Comparison of ENCODE assay signal across 9 cellular contexts in genomic region chr11:35404397-35404775, GRCh38. TPM values are rescaled to one million over a fixed set of nuclear protein-coding genes. Genes with fewer than 3 reads are reported as not detected.
DNase-seq lines count a peak whose midpoint lies in the region; ATAC-seq and TF ChIP-seq lines count a peak whose summit lies in the region.
"Had no signal": no experiment of that assay in that cellular context is flagged by ENCODE, and none has a peak within 500 bp of the region (broad histone marks: within the 10 kb centered on the region; RNA-seq: fewer than 3 reads in every experiment).

No MANE protein-coding gene starts in this region.

- CTCF ChIA-PET in PC-3 (lab: Charles Lee): no interaction called here

- TF ChIP-seq POLR2A in gastroesophageal sphincter (IDR thresholded peaks at IDR 0.05) (no peak), thyroid gland (IDR thresholded peaks at IDR 0.05) (no peak)

- H3K9me3 Mint-ChIP-seq in stimulated activated naive CD8-positive, alpha-beta T cell treated with anti-CD3 and anti-CD28 coated beads, Interleukin-15, amount 100 ng/mL, for 72 hours: no peaks in the 10 kb centered on the region
- H3K9me3 Mint-ChIP-seq: central memory CD8-positive, alpha-beta T cell had no signal

- no peaks in the 10 kb centered on the region for H3K36me3 ChIP-seq in PC-3 (ENCODE audit: low read depth, low read length)
- H3K36me3 ChIP-seq in gastroesophageal sphincter: no peaks in the 10 kb centered on the region
- no peaks in the 10 kb centered on the region for H3K36me3 ChIP-seq in thyroid gland

- TF ChIP-seq CTCF in PC-3 (conservative IDR thresholded peaks at IDR 0.05; ENCODE audit: low read depth, low read length) (peak; percentile 79), gastroesophageal sphincter (IDR thresholded peaks at IDR 0.05) (peak; percentile 24 to 58 (median 36)), thyroid gland (IDR thresholded peaks at IDR 0.05) (peak in 3 of 6 experiments; percentile 19 to 47 (median 39))

- H2AFZ ChIP-seq in PC-3 (ENCODE audit: low read length): 0 out of 2 replicates have a peak overlapping the region, but pooled peaks have one; percentile 26

- DNase-seq in stimulated activated naive CD8-positive, alpha-beta T cell treated with anti-CD3 and anti-CD28 coated beads, Interleukin-15, Interleukin-2, amounts not matched to agents 100 U/mL and 50 U/mL, for 24 hours: peak; percentile 48
- no peak for DNase-seq in stimulated activated naive CD8-positive, alpha-beta T cell treated with anti-CD3 and anti-CD28 coated beads, Interleukin-15, amount 100 ng/mL, for 72 hours
- DNase-seq in PC-3 (peak; percentile 69), thyroid gland (peak; percentile 11 to 45)
- DNase-seq in activated effector memory CD4-positive, alpha-beta T cell treated with anti-CD3 and anti-CD28 coated beads, Interleukin-2, amount 50 U/mL, for 16 hours: no peak

- POLR2A ChIA-PET in PC-3 (lab: Charles Lee; ENCODE audit: unreplicated experiment): no interaction called here

- no peak for ATAC-seq in stimulated activated naive CD8-positive, alpha-beta T cell treated with anti-CD3 and anti-CD28 coated beads, Interleukin-15, Interleukin-2, amounts not matched to agents 100 U/mL and 50 U/mL, for 24 hours
- no peak for ATAC-seq in stimulated activated naive CD8-positive, alpha-beta T cell treated with anti-CD3 and anti-CD28 coated beads, Interleukin-15, amount 100 ng/mL, for 72 hours
- ATAC-seq in PC-3 (peak; percentile 51), gastroesophageal sphincter (no peak), GM18519 (IDR thresholded peaks at IDR 0.05; ENCODE audit: low FRiP score, unreplicated experiment) (no peak), HG02642 (IDR thresholded peaks at IDR 0.05; ENCODE audit: poor library complexity, unreplicated experiment) (no peak)

- H3F3A ChIP-seq in PC-3 (ENCODE audit: low read length, unreplicated experiment): no peaks in the 10 kb centered on the region

- no peaks in the 10 kb centered on the region for H4K20me1 ChIP-seq in PC-3 (ENCODE audit: low read length)

- H3K4me1 ChIP-seq in PC-3 (ENCODE audit: insufficient read depth, low read length) (no peaks in the 10 kb centered on the region), gastroesophageal sphincter (no peaks in the 10 kb centered on the region), thyroid gland (peaks cover 0 to 11% of the 10 kb centered on the region in 2 donors)

- 36 to 65% methylated on average over 2 to 4 of the region's 7 CpGs for WGBS in gastroesophageal sphincter (ENCODE audit: low coverage in 1 of 2), 2 donors
- 47 to 60% methylated on average over 7 of the region's 7 CpGs for WGBS in thyroid gland, 2 donors

- H3K4me2 ChIP-seq in PC-3 (ENCODE audit: low read length): no peak overlapping the region

- H3K27me3 Mint-ChIP-seq in stimulated activated naive CD8-positive, alpha-beta T cell treated with anti-CD3 and anti-CD28 coated beads, Interleukin-15, amount 100 ng/mL, for 72 hours: peaks cover 3% of the 10 kb centered on the region

- no peak overlapping the region for H3K4me3 Mint-ChIP-seq in stimulated activated naive CD8-positive, alpha-beta T cell treated with anti-CD3 and anti-CD28 coated beads, Interleukin-15, amount 100 ng/mL, for 72 hours
- H3K4me3 Mint-ChIP-seq: central memory CD8-positive, alpha-beta T cell had no signal

- no peaks in the 10 kb centered on the region for H3K27me3 ChIP-seq in PC-3 (ENCODE audit: low read length)
- no peaks in the 10 kb centered on the region for H3K27me3 ChIP-seq in gastroesophageal sphincter
- no peaks in the 10 kb centered on the region for H3K27me3 ChIP-seq in thyroid gland

- no peaks in the 10 kb centered on the region for H3K9me2 ChIP-seq in PC-3 (replicated peaks; ENCODE audit: low read length)

- H3K4me3 ChIP-seq in PC-3 (ENCODE audit: low read length) (no peak overlapping the region), gastroesophageal sphincter (no peak overlapping the region), thyroid gland (replicated peaks in 1 of 3) (no peak overlapping the region)

- H3K27ac ChIP-seq in PC-3 (ENCODE audit: low read length): no peak overlapping the region
- no peak overlapping the region for H3K27ac ChIP-seq in gastroesophageal sphincter
- H3K27ac ChIP-seq in thyroid gland: peak overlapping the region in 1 of 3 donors; percentile 35

- H3K79me2 ChIP-seq in PC-3 (ENCODE audit: low read length): no peaks in the 10 kb centered on the region

- intact Hi-C loops in PC-3 (cut with micrococcal nuclease): no loop called here
- intact Hi-C loops in thyroid gland (cut with DNase I): no loop called here

- no peak overlapping the region for H3K27ac Mint-ChIP-seq in stimulated activated naive CD8-positive, alpha-beta T cell treated with anti-CD3 and anti-CD28 coated beads, Interleukin-15, amount 100 ng/mL, for 72 hours

- no peaks in the 10 kb centered on the region for H3K4me1 Mint-ChIP-seq in stimulated activated naive CD8-positive, alpha-beta T cell treated with anti-CD3 and anti-CD28 coated beads, Interleukin-15, amount 100 ng/mL, for 72 hours

- no peak for TF ChIP-seq EP300 in gastroesophageal sphincter (IDR thresholded peaks at IDR 0.05)

- no peak overlapping the region for H3K9ac ChIP-seq in PC-3 (ENCODE audit: low read length)

- BruUV-seq in PC-3 (replicated peaks; lab: Mats Ljungman, UMichigan): no TSS peak

- no peaks in the 10 kb centered on the region for H3K9me3 ChIP-seq in PC-3 (ENCODE audit: low read length)
- no peaks in the 10 kb centered on the region for H3K9me3 ChIP-seq in gastroesophageal sphincter
- H3K9me3 ChIP-seq in thyroid gland: no peaks in the 10 kb centered on the region

RNA-seq across cellular contexts. Expression of gene SLC1A2, which starts 15.0 kb away (rescaled TPM):
- 0.18 TPM in 1 of 2 replicates, not detected in the other for total RNA-seq in PC-3 (2014; rRNA removed)
- 1 to 10 TPM in 1 of 4 donors, under 1 TPM in 2, not detected in 1; 0.12 to 1.5 (median 0.40) TPM for total RNA-seq in gastroesophageal sphincter
- 1 to 10 TPM in 1 of 4 donors, under 1 TPM in 3; 0.05 to 1.2 (median 0.54) TPM for total RNA-seq in thyroid gland

Comparison
In these comparisons a context has a peak if more than half of its experiments do, and no peak if none do; other contexts are left out.
1. DNase-seq: peak in stimulated activated naive CD8-positive, alpha-beta T cell treated with anti-CD3 and anti-CD28 coated beads, Interleukin-15, Interleukin-2, amounts not matched to agents 100 U/mL and 50 U/mL, for 24 hours (single experiment), PC-3 (single experiment) and thyroid gland (2 of 2); none in stimulated activated naive CD8-positive, alpha-beta T cell treated with anti-CD3 and anti-CD28 coated beads, Interleukin-15, amount 100 ng/mL, for 72 hours (0 of 2) and activated effector memory CD4-positive, alpha-beta T cell treated with anti-CD3 and anti-CD28 coated beads, Interleukin-2, amount 50 U/mL, for 16 hours (single experiment).